ENCODE assay signal across 10 cellular contexts in the genomic region with DNA sequence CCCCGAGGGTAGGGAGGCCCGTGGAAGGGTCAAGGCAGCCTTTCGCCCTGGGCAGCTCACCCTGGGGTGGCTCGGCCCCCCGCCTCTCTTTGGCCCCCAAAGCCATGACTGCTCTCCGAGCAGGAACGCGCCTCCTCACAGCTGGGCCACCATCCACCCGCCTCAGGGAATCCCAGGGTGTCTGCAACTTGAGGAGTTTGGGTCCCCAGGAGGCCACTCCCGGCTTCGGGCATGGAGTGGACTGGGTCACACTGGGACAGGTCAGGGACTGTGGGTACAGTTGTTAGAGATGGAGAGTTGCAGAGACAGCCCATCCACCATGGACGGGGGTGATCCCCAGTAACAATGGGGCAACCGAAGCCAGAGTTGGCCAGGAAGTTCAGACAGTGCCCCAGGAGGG. TPM values are rescaled to one million over a fixed set of nuclear protein-coding genes. Genes with fewer than 3 reads are reported as not detected.
"Had no signal": no experiment of that assay in that cellular context is flagged by ENCODE, and none has a peak within 500 bp of the region (broad histone marks: within the 10 kb centered on the region; RNA-seq: fewer than 3 reads in every experiment).

No MANE protein-coding gene starts in this region.

RNA-seq across cellular contexts. Expression of a gene that starts 19.8 kb away (rescaled TPM):
- total RNA-seq: OCI-LY7, PC-3, PC-9, Peyer's patch, Right ventricle myocardium inferior, Right ventricle myocardium superior, RPMI7951, SJCRH30, SJSA1, SK-MEL-5 had no signal
